Comparison of ENCODE assay signal across 8 cellular contexts in the genomic region with DNA sequence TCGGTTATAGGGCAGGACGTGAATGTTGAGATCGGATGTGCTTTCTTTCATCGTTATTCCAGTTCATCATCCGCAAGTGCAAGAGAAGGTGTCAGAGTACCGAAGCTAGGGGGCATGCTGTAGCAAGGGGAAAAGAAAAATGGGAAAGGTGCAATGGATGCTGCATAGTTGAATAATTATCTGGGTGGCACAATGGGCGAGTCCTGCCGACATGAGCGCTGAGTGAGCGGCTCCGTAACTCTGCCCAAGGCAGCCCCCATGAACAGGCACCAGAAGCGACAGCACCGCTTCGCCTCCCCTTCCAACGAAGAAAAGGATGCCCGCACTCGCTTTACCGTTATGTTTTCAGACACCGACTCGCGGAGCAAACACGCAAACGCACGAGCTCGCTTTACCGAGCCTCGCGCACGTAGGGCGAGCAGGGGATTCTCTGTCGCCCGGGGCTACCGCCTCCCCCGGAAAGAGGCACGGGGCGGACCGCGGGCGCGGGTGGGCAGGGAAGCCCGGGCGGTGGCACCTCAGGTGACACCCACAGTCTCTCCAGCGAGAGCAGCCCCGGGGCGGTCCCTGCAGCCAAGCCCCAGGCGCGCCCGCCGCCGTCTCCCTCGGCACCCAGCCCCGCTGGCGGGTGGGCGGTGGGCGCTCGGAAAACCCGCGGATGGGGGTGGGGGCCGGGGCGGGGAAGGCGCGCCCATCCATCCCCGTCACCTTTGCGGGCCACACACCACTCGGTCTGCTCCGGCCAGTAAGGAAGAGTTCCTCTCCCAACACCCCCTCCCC. TPM values are rescaled to one million over a fixed set of nuclear protein-coding genes. Genes with fewer than 3 reads are reported as not detected.
DNase-seq lines count a peak whose midpoint lies in the region; ATAC-seq and TF ChIP-seq lines count a peak whose summit lies in the region.

No MANE protein-coding gene starts in this region.

- no peaks in the 10 kb centered on the region for H3K9me3 ChIP-seq in left lung

- TF ChIP-seq CTCF in GM12873 (IDR thresholded peaks at IDR 0.05; ENCODE audit: insufficient read depth, low read depth, low read length, missing control alignments) (peak; percentile 50), left lung (IDR thresholded peaks at IDR 0.05) (peak in 1 of 2 donors; percentile 39)

- H3K4me1 ChIP-seq in left lung: peaks cover 22 to 40% of the 10 kb centered on the region in 2 donors

- H3K27ac ChIP-seq in left lung: peak overlapping the region; percentile 74 to 87

- intact Hi-C loops in left lung (cut with DNase I): no loop called here

- peaks cover 14 to 42% of the 10 kb centered on the region in 2 donors for H3K27me3 ChIP-seq in left lung

- peak overlapping the region; percentile 75 to 89 for H3K4me3 ChIP-seq in left lung

- no peaks in the 10 kb centered on the region for H3K36me3 ChIP-seq in left lung

- peak; percentile 30 for ATAC-seq in HG03432 (IDR thresholded peaks at IDR 0.05; ENCODE audit: unreplicated experiment)
- ATAC-seq in left lung: peak; percentile 42
- no peak for ATAC-seq in HG03565 (IDR thresholded peaks at IDR 0.05; ENCODE audit: unreplicated experiment)

- DNase-seq in NCI-H524 (lab: John Stamatoyannopoulos, UW) (peak; percentile 78 to 85), dedifferentiated amniotic fluid mesenchymal stem cell (ENCODE audit: extremely low spot score) (peak; percentile 50), left lung (peak; percentile 37 to 88)
- peak; percentile 57 for DNase-seq in activated CD4-positive, alpha-beta T cell treated with anti-CD3 and anti-CD28 coated beads, Interleukin-2, amount 50 U/mL, for 1 hour
- DNase-seq in stimulated activated CD4-positive, alpha-beta T cell treated with anti-CD3 and anti-CD28 coated beads, Interleukin-2, amount 100 ng/mL, for 4 hours (ENCODE audit: low read depth): peak; percentile 57

RNA-seq across cellular contexts. Expression of gene WASF1, which starts 0.7 kb away (rescaled TPM):
- total RNA-seq in left lung: 1 to 10 TPM; 5.5 to 6.3 TPM

RNA-seq across cellular contexts. Expression of gene CDC40, which starts 1.4 kb away (rescaled TPM):
- 10 to 100 TPM; 23.4 to 25.9 TPM for total RNA-seq in left lung
